Comparison of ENCODE assay signal across 24 cellular contexts in genomic region chr2:70697603-70698383, GRCh38.
DNase-seq lines count a peak whose midpoint lies in the region; TF ChIP-seq lines count a peak whose summit lies in the region.
"Had no signal": no experiment of that assay in that cellular context is flagged by ENCODE, and none has a peak within 500 bp of the region (broad histone marks: within the 10 kb centered on the region; RNA-seq: fewer than 3 reads in every experiment).

No MANE protein-coding gene starts in this region.

- H3K4me3 Mint-ChIP-seq in activated T-cell treated with anti-CD3 and anti-CD28 coated beads, Interleukin-2, amount 50 U/mL, for 24 hours, result no peak overlapping the region
- H3K4me3 Mint-ChIP-seq: CD8-positive, alpha-beta T cell had no signal

- WGBS in esophagus muscularis mucosa, result 95% methylated on average over 12 of the region's 12 CpGs

- intact Hi-C loops in posterior vena cava (cut with DNase I), result loop anchor here in 1 of 2 donors (2.0 kb wide), 1 partner anchor 45 kb away; no protein-coding TSS in a partner anchor
- intact Hi-C loops in vagina (cut with DNase I), result no loop called here
- intact Hi-C loops in esophagus muscularis mucosa (cut with DNase I), result no loop called here

- no peaks in the 10 kb centered on the region for H3K36me3 ChIP-seq in vagina
- no peaks in the 10 kb centered on the region for H3K36me3 ChIP-seq in esophagus muscularis mucosa

- no peak overlapping the region for H3K4me3 ChIP-seq in vagina
- no peak overlapping the region for H3K4me3 ChIP-seq in esophagus muscularis mucosa
- H3K4me3 ChIP-seq: BLaER1 treated with 17β-estradiol and CSF1 and Interleukin-3, amounts not matched to agents 10 nM and 100 nM; GM12878; GM23248; HAP-1 had no signal

- H3K9me3 Mint-ChIP-seq in activated T-cell treated with anti-CD3 and anti-CD28 coated beads, Interleukin-2, amount 50 U/mL, for 24 hours, result no peaks in the 10 kb centered on the region
- H3K9me3 Mint-ChIP-seq: CD8-positive, alpha-beta T cell had no signal

- peak; percentile 8 for DNase-seq in activated T-cell treated with anti-CD3 and anti-CD28 coated beads, Interleukin-2, amount 50 U/mL, for 24 hours
- DNase-seq in activated T-cell treated with anti-CD3 and anti-CD28 coated beads for 4 hours, result no peak
- DNase-seq in ecto neural progenitor cell (ENCODE audit: low spot score), result peak; percentile 19
- peak; percentile 49 for DNase-seq in posterior vena cava (ENCODE audit: low spot score)
- DNase-seq in vagina (ENCODE audit: extremely low spot score in 2 of 2), result peak; percentile 37 to 49
- no peak for DNase-seq in esophagus muscularis mucosa (ENCODE audit: extremely low spot score)
- no peak for DNase-seq in cerebellar nuclear complex (lab: John Stamatoyannopoulos, UW)
- no peak for DNase-seq in UCSD-AML1 (lab: John Stamatoyannopoulos, UW; ENCODE audit: unreplicated experiment)
- DNase-seq: 8988T, DND-41, GM23248, IMR-90, NCI-H1105, NCI-H146, NCI-H2029 treated with DMSO at 0.1 percent for 48 hours, NCI-H226, NCI-H510A treated with DMSO at 0.1 percent for 48 hours, NCI-H748 treated with DMSO at 0.1 percent for 48 hours, SIG-M5 had no signal

- no peaks in the 10 kb centered on the region for H3K27me3 Mint-ChIP-seq in activated T-cell treated with anti-CD3 and anti-CD28 coated beads, Interleukin-2, amount 50 U/mL, for 24 hours

- H3K36me3 Mint-ChIP-seq in activated T-cell treated with anti-CD3 and anti-CD28 coated beads, Interleukin-2, amount 50 U/mL, for 24 hours (ENCODE audit: low read depth), result no peaks in the 10 kb centered on the region

- no peak overlapping the region for H3K27ac Mint-ChIP-seq in activated T-cell treated with anti-CD3 and anti-CD28 coated beads, Interleukin-2, amount 50 U/mL, for 24 hours
- H3K27ac Mint-ChIP-seq: CD8-positive, alpha-beta T cell had no signal

- no peaks in the 10 kb centered on the region for H3K4me1 ChIP-seq in vagina
- no peaks in the 10 kb centered on the region for H3K4me1 ChIP-seq in esophagus muscularis mucosa
- H3K4me1 ChIP-seq: BLaER1 treated with 17β-estradiol and CSF1 and Interleukin-3, amounts not matched to agents 10 nM and 100 nM had no signal

- H3K27me3 ChIP-seq in vagina (no peaks in the 10 kb centered on the region), esophagus muscularis mucosa (peaks cover 0 to 32% (median 0%) of the 10 kb centered on the region in 4 donors)
- H3K27me3 ChIP-seq: BLaER1 treated with 17β-estradiol and CSF1 and Interleukin-3, amounts not matched to agents 10 nM and 100 nM had no signal

- TF ChIP-seq POLR2A in vagina (IDR thresholded peaks at IDR 0.05), result no peak
- no peak for TF ChIP-seq POLR2A in esophagus muscularis mucosa (IDR thresholded peaks at IDR 0.05; ENCODE audit: low read depth)

- no peaks in the 10 kb centered on the region for H3K4me1 Mint-ChIP-seq in activated T-cell treated with anti-CD3 and anti-CD28 coated beads, Interleukin-2, amount 50 U/mL, for 24 hours (ENCODE audit: low read depth)

- H3K9me3 ChIP-seq in vagina (no peaks in the 10 kb centered on the region), esophagus muscularis mucosa (no peaks in the 10 kb centered on the region)
- H3K9me3 ChIP-seq: BLaER1 treated with 17β-estradiol and CSF1 and Interleukin-3, amounts not matched to agents 10 nM and 100 nM; HAP-1 had no signal

- no peak for TF ChIP-seq EP300 in esophagus muscularis mucosa (IDR thresholded peaks at IDR 0.05)

- H3K27ac ChIP-seq in vagina (no peak overlapping the region), esophagus muscularis mucosa (replicated peaks in 1 of 4) (no peak overlapping the region)
- H3K27ac ChIP-seq: BLaER1 treated with 17β-estradiol and CSF1 and Interleukin-3, amounts not matched to agents 10 nM and 100 nM; GM23248; RWPE1 had no signal

- TF ChIP-seq CTCF in vagina (IDR thresholded peaks at IDR 0.05) (no peak), esophagus muscularis mucosa (IDR thresholded peaks at IDR 0.05) (no peak)

Comparison
In these comparisons a context has a peak if more than half of its experiments do, and no peak if none do; other contexts are left out.
1. DNase-seq: peak in activated T-cell treated with anti-CD3 and anti-CD28 coated beads, Interleukin-2, amount 50 U/mL, for 24 hours (single experiment), ecto neural progenitor cell (single experiment), posterior vena cava (single experiment) and vagina (2 of 2); none in activated T-cell treated with anti-CD3 and anti-CD28 coated beads for 4 hours (single experiment), esophagus muscularis mucosa (single experiment), cerebellar nuclear complex (0 of 2) and UCSD-AML1 (single experiment).